ENCODE assay signal across 8 cellular contexts in genomic region chr11:71451596-71452353, GRCh38. TPM values are rescaled to one million over a fixed set of nuclear protein-coding genes. Genes with fewer than 3 reads are reported as not detected.
DNase-seq lines count a peak whose midpoint lies in the region; ATAC-seq and TF ChIP-seq lines count a peak whose summit lies in the region.

No MANE protein-coding gene starts in this region.

- H3K4me2 ChIP-seq in OCI-LY1 (ENCODE audit: low read length): peak overlapping the region; percentile 97

- no peak overlapping the region for H2AFZ ChIP-seq in OCI-LY1 (ENCODE audit: low read length)

- ATAC-seq in mucosa of descending colon (peak; percentile 8), HG03469 (IDR thresholded peaks at IDR 0.05; ENCODE audit: unreplicated experiment) (no peak)

- H3K4me1 ChIP-seq in OCI-LY1 (ENCODE audit: insufficient read depth, low read length, severe bottlenecking) (peaks cover 59% of the 10 kb centered on the region), colonic mucosa (peaks cover 10% of the 10 kb centered on the region), mucosa of descending colon (ENCODE audit: low read depth) (peaks cover 23% of the 10 kb centered on the region)

- H3K9ac ChIP-seq in OCI-LY1 (ENCODE audit: low read length): peak overlapping the region; percentile 85
- H3K9ac ChIP-seq in colonic mucosa (ENCODE audit: low read depth in 2 of 2, low read length in 2 of 2): peak overlapping the region; percentile 37 to 77

- H3K27ac ChIP-seq in OCI-LY1 (ENCODE audit: low read depth, low read length, poor library complexity, severe bottlenecking) (peak overlapping the region; percentile 79), colonic mucosa (peak overlapping the region; percentile 82)

- H3K79me2 ChIP-seq in OCI-LY1 (ENCODE audit: insufficient read depth, low read length): peaks cover 7% of the 10 kb centered on the region; the same call in 1 of the 2 replicates

- peak overlapping the region; percentile 86; the same call in 1 of the 2 replicates for H3K4me3 ChIP-seq in GM08714 (ENCODE audit: low read length)
- H3K4me3 ChIP-seq in OCI-LY1 (ENCODE audit: low read depth, low read length, poor library complexity, severe bottlenecking): peak overlapping the region; percentile 95
- H3K4me3 ChIP-seq in colonic mucosa: peak overlapping the region; percentile 91
- no peak overlapping the region for H3K4me3 ChIP-seq in mucosa of descending colon

- H3K9me3 ChIP-seq in OCI-LY1 (ENCODE audit: low read length) (no peaks in the 10 kb centered on the region), colonic mucosa (no peaks in the 10 kb centered on the region), mucosa of descending colon (no peaks in the 10 kb centered on the region)

- intact Hi-C loops in colonic mucosa (cut with DNase I) (no loop called here), mucosa of descending colon (cut with DNase I, micrococcal nuclease) (no loop called here)

- H3F3A ChIP-seq in OCI-LY1 (ENCODE audit: insufficient read depth, low read length): peaks cover 10% of the 10 kb centered on the region; the same call in 1 of the 2 replicates

- no peaks in the 10 kb centered on the region for H3K9me2 ChIP-seq in OCI-LY1 (ENCODE audit: low read depth, low read length)

- no peaks in the 10 kb centered on the region for H4K20me1 ChIP-seq in OCI-LY1 (ENCODE audit: insufficient read depth, low read length)

- no peak for TF ChIP-seq CTCF in OCI-LY1 (IDR thresholded peaks at IDR 0.05; ENCODE audit: low read length)
- TF ChIP-seq CTCF in colonic mucosa (IDR thresholded peaks at IDR 0.05): no peak
- TF ChIP-seq CTCF in mucosa of descending colon (IDR thresholded peaks at IDR 0.05): no peak

- H3K36me3 ChIP-seq in OCI-LY1 (ENCODE audit: insufficient read depth, low read length): peaks cover 27% of the 10 kb centered on the region
- H3K36me3 ChIP-seq in colonic mucosa: peaks cover 13% of the 10 kb centered on the region
- H3K36me3 ChIP-seq in mucosa of descending colon (ENCODE audit: low read depth): peaks cover 3% of the 10 kb centered on the region

- DNase-seq in colonic mucosa: peak; percentile 71
- DNase-seq in mucosa of descending colon: peak; percentile 56 to 67 (median 59)
- no peak for DNase-seq in AG20443 (ENCODE audit: low spot score)
- no peak for DNase-seq in activated CD4-positive, alpha-beta T cell treated with anti-CD3 and anti-CD28 coated beads for 4 hours
- DNase-seq in stimulated activated CD4-positive, alpha-beta T cell treated with anti-CD3 and anti-CD28 coated beads, Interleukin-4, amount 100 ng/mL, for 1 hour: no peak

- H3K27me3 ChIP-seq in OCI-LY1 (ENCODE audit: insufficient read depth, low read length): no peaks in the 10 kb centered on the region
- H3K27me3 ChIP-seq in colonic mucosa: no peaks in the 10 kb centered on the region

RNA-seq across cellular contexts. Expression of gene NADSYN1, which starts 1.2 kb away (rescaled TPM):
- 100 to 1,000 TPM; 133 to 178 TPM for total RNA-seq in colonic mucosa
- 100 to 1,000 TPM; 112 to 210 (median 141) TPM for total RNA-seq in mucosa of descending colon

RNA-seq across cellular contexts. Expression of gene DHCR7, which starts 3.6 kb away (rescaled TPM):
- total RNA-seq in colonic mucosa (100 to 1,000 TPM in 1 of 2 donors, 10 to 100 TPM in 1; 75.3 to 163 TPM), mucosa of descending colon (10 to 100 TPM; 26.5 to 68.6 (median 62.3) TPM)

Comparison
In these comparisons a context has a peak if more than half of its experiments do, and no peak if none do; other contexts are left out.
1. DNase-seq: peak in colonic mucosa (single experiment) and mucosa of descending colon (3 of 3); none in AG20443 (single experiment), activated CD4-positive, alpha-beta T cell treated with anti-CD3 and anti-CD28 coated beads for 4 hours (0 of 2) and stimulated activated CD4-positive, alpha-beta T cell treated with anti-CD3 and anti-CD28 coated beads, Interleukin-4, amount 100 ng/mL, for 1 hour (single experiment).